ENCODE assay signal across 1 cellular context in the genomic region with DNA sequence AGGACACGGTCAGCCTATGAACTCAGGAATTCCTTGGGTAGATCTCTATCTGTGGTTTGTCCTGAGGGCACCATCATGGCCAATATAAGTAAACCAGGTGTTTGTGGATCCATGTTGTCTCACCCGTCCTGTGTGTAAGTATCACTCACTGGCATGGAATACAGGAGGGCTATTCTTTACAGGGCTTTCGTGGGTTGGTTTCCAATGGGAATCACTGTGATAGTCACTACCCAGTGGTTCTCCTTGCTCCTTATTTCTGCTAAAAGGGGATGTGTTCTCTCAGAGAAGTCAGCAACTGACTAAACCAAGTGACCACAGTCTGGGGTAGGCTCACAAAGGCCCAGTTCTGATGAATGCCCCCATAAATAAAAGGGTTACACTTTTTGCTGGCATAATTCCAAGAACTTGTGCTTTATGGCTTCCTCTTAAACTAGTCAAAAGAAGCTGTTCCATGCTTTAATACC.
TF ChIP-seq lines count a peak whose summit lies in the region.

No MANE protein-coding gene starts in this region.

TF ChIP-seq in GM23338, 12 proteins besides CTCF, POLR2A, EP300 and RAD21 (continued from another document):
- TF ChIP-seq, protein P1, sequence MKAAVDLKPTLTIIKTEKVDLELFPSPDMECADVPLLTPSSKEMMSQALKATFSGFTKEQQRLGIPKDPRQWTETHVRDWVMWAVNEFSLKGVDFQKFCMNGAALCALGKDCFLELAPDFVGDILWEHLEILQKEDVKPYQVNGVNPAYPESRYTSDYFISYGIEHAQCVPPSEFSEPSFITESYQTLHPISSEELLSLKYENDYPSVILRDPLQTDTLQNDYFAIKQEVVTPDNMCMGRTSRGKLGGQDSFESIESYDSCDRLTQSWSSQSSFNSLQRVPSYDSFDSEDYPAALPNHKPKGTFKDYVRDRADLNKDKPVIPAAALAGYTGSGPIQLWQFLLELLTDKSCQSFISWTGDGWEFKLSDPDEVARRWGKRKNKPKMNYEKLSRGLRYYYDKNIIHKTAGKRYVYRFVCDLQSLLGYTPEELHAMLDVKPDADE (IDR thresholded peaks at IDR 0.05) = no peak
- TF ChIP-seq CREB1 (CRISPR knock-in tag; IDR thresholded peaks at IDR 0.05; ENCODE audit: low read depth) = no peak
